ENCODE assay signal across 12 cellular contexts in genomic region chr21:43161826-43162707, GRCh38. TPM values are rescaled to one million over a fixed set of nuclear protein-coding genes. Genes with fewer than 3 reads are reported as not detected.
A peak's percentile ranks its signal among the peaks of the same experiment; 100 is the strongest.
DNase-seq lines count a peak whose midpoint lies in the region; ATAC-seq, FAIRE-seq and TF ChIP-seq lines count a peak whose summit lies in the region.
"Not testable (repeated sequence)": the region's sequence is repeated elsewhere in the genome, so short reads cannot be mapped to it uniquely, and the experiment has no call there.
"Had no signal": no experiment of that assay in that cellular context is flagged by ENCODE, and none has a peak within 500 bp of the region (broad histone marks: within the 10 kb centered on the region; RNA-seq: fewer than 3 reads in every experiment).

No MANE protein-coding gene starts in this region.

- not testable (repeated sequence) for H3K9ac ChIP-seq in HCT116 (ENCODE audit: low read length); GM12878 (ENCODE audit: control insufficient read depth, insufficient read depth, low read length); HepG2 (ENCODE audit: insufficient read depth, low read depth, low read length)

- H3K9me3 ChIP-seq in HCT116 (ENCODE audit: control insufficient read depth in 1 of 2, insufficient read depth in 1 of 2, low read depth in 1 of 2, low read length in 2 of 2); Panc1 (ENCODE audit: control insufficient read depth, insufficient read depth, low read depth, low read length); GM12878 (replicated peaks; ENCODE audit: control insufficient read depth, insufficient read depth, low read length); HepG2 (ENCODE audit: low read length): not testable (repeated sequence)

- H3K4me3 ChIP-seq in HCT116 (replicated peaks in 1 of 2; ENCODE audit: low read depth in 1 of 2, low read length in 2 of 2); Panc1 (ENCODE audit: low read depth in 2 of 2, low read length in 2 of 2); GM12878; HepG2 (replicated peaks in 1 of 3; ENCODE audit: insufficient read depth in 1 of 3, low read depth in 2 of 3, low read length in 3 of 3): not testable (repeated sequence)

- not testable (repeated sequence) for H3K9me2 ChIP-seq in HCT116 (ENCODE audit: insufficient read depth)

- not testable (repeated sequence) for H3K27ac ChIP-seq in HCT116 (ENCODE audit: low read depth, low read length); Panc1 (ENCODE audit: low read length); GM12878 (ENCODE audit: control insufficient read depth, insufficient read depth); HepG2 (ENCODE audit: extremely low read length, insufficient read depth, low read length)

- H3K27me3 ChIP-seq in HCT116 (ENCODE audit: insufficient read depth, low read length); Panc1 (ENCODE audit: control insufficient read depth, insufficient read depth, low read length); GM12878 (replicated peaks in 1 of 2; ENCODE audit: control insufficient read depth in 2 of 2, insufficient read depth in 2 of 2, low read length in 1 of 2); HepG2 (ENCODE audit: control insufficient read depth in 1 of 2, insufficient read depth in 2 of 2, low read length in 2 of 2): not testable (repeated sequence)

- not testable (repeated sequence) for H4K20me1 ChIP-seq in HCT116 (ENCODE audit: insufficient read depth); GM12878 (ENCODE audit: control insufficient read depth, insufficient read depth); HepG2 (ENCODE audit: insufficient read depth, low read length)

- not testable (repeated sequence) for TF ChIP-seq EP300 in GM12878 (IDR thresholded peaks at IDR 0.05; ENCODE audit: borderline replicate concordance in 1 of 2, control insufficient read depth in 1 of 2, low read depth in 2 of 2, low read length in 2 of 2); HepG2 (IDR thresholded peaks at IDR 0.05; ENCODE audit: low read depth in 2 of 2, low read length in 2 of 2); HepG2 (CRISPR knock-in tag; IDR thresholded peaks at IDR 0.05; ENCODE audit: borderline replicate concordance)

- DNase-seq in GM12891 (ENCODE audit: insufficient read length, low spot score); GM19239 (ENCODE audit: insufficient read length, low spot score); HCT116 (ENCODE audit: low read depth, low spot score); HTR-8/SVneo (ENCODE audit: insufficient read length, low spot score); Panc1 (ENCODE audit: low read depth, low spot score); GM12878 (ENCODE audit: low read depth, low spot score); HepG2 (ENCODE audit: low spot score): not testable (repeated sequence)

- not testable (repeated sequence) for H3K79me2 ChIP-seq in HCT116 (ENCODE audit: insufficient read depth, low read length); GM12878 (ENCODE audit: control insufficient read depth, insufficient read depth, low read length); HepG2 (ENCODE audit: insufficient read depth, low read length)

- intact Hi-C loops in HCT116 (cut with micrococcal nuclease); Panc1 (cut with micrococcal nuclease; ENCODE audit: unreplicated experiment); GM12878 (cut with micrococcal nuclease; ENCODE audit: unreplicated experiment); HepG2 (cut with micrococcal nuclease; ENCODE audit: unreplicated experiment): not testable (repeated sequence)

- RAD21 ChIA-PET in HCT116 (lab: Charles Lee; ENCODE audit: low non-redundant PET in 1 of 2, low total read pairs in 2 of 2, uncharacterized antibody in 2 of 2, unreplicated experiment in 2 of 2); GM12878 (lab: Charles Lee; ENCODE audit: unreplicated experiment): not testable (repeated sequence)

- H3K4me2 ChIP-seq in HCT116 (ENCODE audit: low read length); GM12878 (ENCODE audit: control insufficient read depth, insufficient read depth); HepG2 (ENCODE audit: low read depth, low read length): not testable (repeated sequence)

- H3K36me3 ChIP-seq in HCT116 (ENCODE audit: control insufficient read depth in 1 of 2, insufficient read depth in 2 of 2, low read length in 2 of 2); Panc1 (ENCODE audit: control insufficient read depth, insufficient read depth, low read length); GM12878 (ENCODE audit: control insufficient read depth in 2 of 2, insufficient read depth in 2 of 2, low read length in 1 of 2); HepG2 (replicated peaks in 1 of 2; ENCODE audit: control insufficient read depth in 1 of 2, insufficient read depth in 2 of 2, low read length in 2 of 2): not testable (repeated sequence)

- no CpG with 5 or more reads among the region's 24 CpGs for WGBS in GM12878 (ENCODE audit: insufficient coverage, insufficient replicate concordance, low lambda C conversion rate, missing lambda C conversion rate)
- WGBS in HepG2 (ENCODE audit: low lambda C conversion rate) = no CpG with 5 or more reads among the region's 24 CpGs

- CTCF ChIA-PET in HCT116 (lab: Charles Lee); Panc1 (lab: Charles Lee); GM12878 (lab: Yijun Ruan, JAX); HepG2 (lab: Yijun Ruan, JAX; ENCODE audit: low intra/inter-chr PET ratio, low total read pairs): not testable (repeated sequence)

- H3K4me1 ChIP-seq in HCT116 (ENCODE audit: control insufficient read depth in 1 of 2, insufficient read depth in 2 of 2, low read length in 2 of 2); Panc1 (ENCODE audit: control insufficient read depth, insufficient read depth, low read length); GM12878 (ENCODE audit: control insufficient read depth, insufficient read depth, low read length); HepG2 (ENCODE audit: insufficient read depth, low read length): not testable (repeated sequence)

- not testable (repeated sequence) for TF ChIP-seq RAD21 in HCT116 (IDR thresholded peaks at IDR 0.05; ENCODE audit: low read depth); GM12878 (IDR thresholded peaks at IDR 0.05; ENCODE audit: insufficient read depth, low read depth, low read length); HepG2 (CRISPR knock-in tag; IDR thresholded peaks at IDR 0.05)

- H2AFZ ChIP-seq in HCT116 (ENCODE audit: low read depth, low read length, poor library complexity, severe bottlenecking); GM12878 (ENCODE audit: control insufficient read depth, low read depth, low read length); HepG2 (ENCODE audit: low read length): not testable (repeated sequence)

- TF ChIP-seq CTCF in HCT116 (IDR thresholded peaks at IDR 0.05 in 2 of 3, conservative IDR thresholded peaks at IDR 0.05 in 1 of 3; ENCODE audit: borderline replicate concordance in 1 of 3, insufficient read depth in 1 of 3, low read depth in 2 of 3, low read length in 2 of 3); Panc1 (IDR thresholded peaks at IDR 0.05); GM12878 (IDR thresholded peaks at IDR 0.05 in 2 of 3, conservative IDR thresholded peaks at IDR 0.05 in 1 of 3; ENCODE audit: control insufficient read depth in 2 of 3, extremely low read depth in 1 of 3, insufficient read depth in 1 of 3, low read depth in 3 of 3, low read length in 3 of 3); HepG2 (CRISPR knock-in tag; IDR thresholded peaks at IDR 0.05): not testable (repeated sequence)

- FAIRE-seq in GM12891 (lab: Jason Lieb, UNC) (peak; percentile 95), GM19239 (lab: Jason Lieb, UNC) (peak; percentile 89), HTR-8/SVneo (lab: Jason Lieb, UNC) (peak; percentile 13), GM12878 (lab: Jason Lieb, UNC) (peak; percentile 96)
- not testable (repeated sequence) for FAIRE-seq in HepG2 (lab: Jason Lieb, UNC)

- ATAC-seq in HCT116 (peak; percentile 34; the same call in 1 of the 2 replicates), Panc1 (peak; percentile 79), GM12878 (peak; percentile 69), HepG2 (peak; percentile 36; the same call in 2 of the 3 replicates)

- BruUV-seq in HCT116 (replicated peaks; lab: Mats Ljungman, UMichigan); Panc1 (replicated peaks; lab: Mats Ljungman, UMichigan); GM12878 (replicated peaks; lab: Mats Ljungman, UMichigan): not testable (repeated sequence)
- TSS peak; percentile 96 for BruUV-seq in HepG2 (replicated peaks; lab: Mats Ljungman, UMichigan)

- not testable (repeated sequence) for TF ChIP-seq POLR2A in GM12891 (IDR thresholded peaks at IDR 0.05; ENCODE audit: low read depth, low read length); HCT116 (IDR thresholded peaks at IDR 0.05; ENCODE audit: borderline replicate concordance, extremely low read depth, insufficient read depth, insufficient read length); GM12878 (IDR thresholded peaks at IDR 0.05; ENCODE audit: low read depth, low read length); HepG2 (IDR thresholded peaks at IDR 0.05; ENCODE audit: insufficient read depth in 1 of 2, low read depth in 2 of 2, low read length in 2 of 2)

- in situ Hi-C loops in Panc1 (cut with HindIII; ENCODE audit: low pct_unique_long_range_greater_than_20kb, low sequenced_read_pairs); GM12878 (cut with MboI); HepG2 (cut with HindIII; ENCODE audit: extremely low pct_ligation_motif_present, low pct_unique_long_range_greater_than_20kb): not testable (repeated sequence)

- POLR2A ChIA-PET in HCT116 (lab: Charles Lee); Panc1 (lab: Charles Lee); GM12878 (lab: Charles Lee); HepG2 (lab: Yijun Ruan, JAX): not testable (repeated sequence)

- SMC1A ChIA-PET in GM12878 (lab: Charles Lee; ENCODE audit: uncharacterized antibody, unreplicated experiment) = not testable (repeated sequence)

RNA-seq across cellular contexts. Expression of gene CRYAA, which starts 6.7 kb away (rescaled TPM):
- not detected for polyA plus RNA-seq in GM12891 (2012; ENCODE audit: low read depth, missing spikeins)
- total RNA-seq in HCT116 (2021; ENCODE audit: unreplicated experiment) = not detected
- 0.12 TPM in 1 of 2 replicates, not detected in the other for polyA plus RNA-seq in HCT116 (2012)
- total RNA-seq in Panc1 (2021; ENCODE audit: unreplicated experiment) = 2.1 TPM
- polyA plus RNA-seq in Panc1 (2012; ENCODE audit: insufficient read length) = 2.7 TPM
- total RNA-seq in GM12878 (2013; cell fraction: nucleolus; rRNA removed) = not detected in 2 replicates
- total RNA-seq in GM12878 (2014; rRNA removed) = not detected in 2 replicates
- total RNA-seq in GM12878 (2014; rRNA removed; fragmentation: Illumina TruSeq; extraction: Trizol) = not detected in 2 replicates
- total RNA-seq in GM12878 (2021) = not detected in 2 replicates
- not detected for polyA plus RNA-seq in GM12878 (2011; ENCODE audit: low read depth)
- polyA plus RNA-seq in GM12878 (2011; rRNA removed) = not detected in 2 replicates
- polyA plus RNA-seq in GM12878 (2011; cell fraction: cytosol; rRNA removed) = not detected in 2 replicates
- polyA plus RNA-seq in GM12878 (2011; cell fraction: nucleus; rRNA removed) = not detected in 2 replicates
- not detected in 2 replicates for polyA plus RNA-seq in GM12878 (2012)
- not detected in 2 replicates for polyA plus RNA-seq in GM12878 (2014; fragmentation: Illumina TruSeq; extraction: Trizol)
- not detected for polyA plus RNA-seq in GM12878 (2014; fragmentation: Nextera tagmentation; extraction: Ambion mirVana)
- polyA plus RNA-seq in GM12878 (2014; rRNA removed) = not detected in 2 replicates
- polyA plus RNA-seq in GM12878 (2016; fragmentation: Nextera tagmentation; extraction: Ambion mirVana) = not detected
- polyA minus RNA-seq in GM12878 (2011; rRNA and poly(A)+ RNA removed) = not detected in 2 replicates
- not detected in 2 replicates for polyA minus RNA-seq in GM12878 (2011; cell fraction: cytosol; rRNA and poly(A)+ RNA removed)
- polyA minus RNA-seq in GM12878 (2011; cell fraction: nucleus; rRNA and poly(A)+ RNA removed) = not detected in 2 replicates
- 5.2 and 5.6 TPM in 2 replicates for total RNA-seq in HepG2 (2016; rRNA removed; fragmentation: Illumina TruSeq; extraction: Trizol)
- 4.7 and 6.3 TPM in 2 replicates for total RNA-seq in HepG2 (2016; cell fraction: cytosol; rRNA removed; fragmentation: Illumina TruSeq; extraction: Trizol; ENCODE audit: low read depth)
- total RNA-seq in HepG2 (2016; cell fraction: insoluble cytoplasmic fraction; rRNA removed; fragmentation: Illumina TruSeq; extraction: Trizol) = 6.2 TPM in 1 of 2 replicates, not detected in the other
- total RNA-seq in HepG2 (2016; cell fraction: membrane; rRNA removed; fragmentation: Illumina TruSeq; extraction: Trizol) = 6.0 and 8.4 TPM in 2 replicates
- total RNA-seq in HepG2 (2016; cell fraction: nucleus; rRNA removed; fragmentation: Illumina TruSeq; extraction: Trizol) = 2.3 and 5.6 TPM in 2 replicates
- polyA plus RNA-seq in HepG2 (2011; rRNA removed) = 7.6 and 8.6 TPM in 2 replicates
- polyA plus RNA-seq in HepG2 (2011; cell fraction: cytosol; rRNA removed) = 9.1 and 18.4 TPM in 2 replicates
- 5.7 and 7.5 TPM in 2 replicates for polyA plus RNA-seq in HepG2 (2011; cell fraction: nucleus; rRNA removed)
- 10.0 and 16.7 TPM in 2 replicates for polyA plus RNA-seq in HepG2 (2012)
- polyA plus RNA-seq in HepG2 (2016; cell fraction: cytosol; fragmentation: Illumina TruSeq; extraction: Trizol; ENCODE audit: low read depth) = 13.6 and 17.8 TPM in 2 replicates
- 11.2 and 14.9 TPM in 2 replicates for polyA plus RNA-seq in HepG2 (2016; cell fraction: insoluble cytoplasmic fraction; fragmentation: Illumina TruSeq; extraction: Trizol; ENCODE audit: low read depth)
- polyA plus RNA-seq in HepG2 (2016; cell fraction: membrane; fragmentation: Illumina TruSeq; extraction: Trizol; ENCODE audit: low read depth) = 16.4 and 19.1 TPM in 2 replicates
- 6.9 and 8.0 TPM in 2 replicates for polyA plus RNA-seq in HepG2 (2016; cell fraction: nucleus; fragmentation: Illumina TruSeq; extraction: Trizol; ENCODE audit: insufficient read depth, low read depth)
- 6.5 TPM in 1 of 2 replicates, not detected in the other for polyA minus RNA-seq in HepG2 (2011; rRNA and poly(A)+ RNA removed; ENCODE audit: low replicate concordance)
- 4.6 TPM in 1 of 2 replicates, not detected in the other for polyA minus RNA-seq in HepG2 (2011; cell fraction: cytosol; rRNA and poly(A)+ RNA removed)
- 0.62 and 1.2 TPM in 2 replicates for polyA minus RNA-seq in HepG2 (2011; cell fraction: nucleus; rRNA and poly(A)+ RNA removed)
- total RNA-seq: A172; CD4-positive, CD25-positive, alpha-beta regulatory T cell; CD8-positive, alpha-beta memory T cell; GM23248; H4 had no signal
- polyA plus RNA-seq: CD4-positive, CD25-positive, alpha-beta regulatory T cell; CD8-positive, alpha-beta memory T cell; GM23248 had no signal

RNA-seq across cellular contexts. Expression of gene U2AF1, which starts 54.7 kb away (rescaled TPM):
- polyA plus RNA-seq in GM12891 (2012; ENCODE audit: low read depth, missing spikeins) = 60.8 TPM
- total RNA-seq in HCT116 (2021; ENCODE audit: unreplicated experiment) = 26.1 TPM
- polyA plus RNA-seq in HCT116 (2012) = 159 and 201 TPM in 2 replicates
- total RNA-seq in Panc1 (2021; ENCODE audit: unreplicated experiment) = 22.8 TPM
- 57.3 TPM for polyA plus RNA-seq in Panc1 (2012; ENCODE audit: insufficient read length)
- total RNA-seq in GM12878 (2013; cell fraction: nucleolus; rRNA removed) = 97.5 and 116 TPM in 2 replicates
- 30.3 and 38.4 TPM in 2 replicates for total RNA-seq in GM12878 (2014; rRNA removed)
- 21.1 and 21.5 TPM in 2 replicates for total RNA-seq in GM12878 (2014; rRNA removed; fragmentation: Illumina TruSeq; extraction: Trizol)
- total RNA-seq in GM12878 (2021) = 8.6 and 14.4 TPM in 2 replicates
- polyA plus RNA-seq in GM12878 (2011; ENCODE audit: low read depth) = 33.6 TPM
- 31.4 and 34.1 TPM in 2 replicates for polyA plus RNA-seq in GM12878 (2011; rRNA removed)
- polyA plus RNA-seq in GM12878 (2011; cell fraction: cytosol; rRNA removed) = 59.9 and 130 TPM in 2 replicates
- 41.1 and 91.2 TPM in 2 replicates for polyA plus RNA-seq in GM12878 (2011; cell fraction: nucleus; rRNA removed)
- 28.9 and 74.4 TPM in 2 replicates for polyA plus RNA-seq in GM12878 (2012)
- 57.3 and 103 TPM in 2 replicates for polyA plus RNA-seq in GM12878 (2014; fragmentation: Illumina TruSeq; extraction: Trizol)
- 10 to 100 TPM; 48.4 to 71.7 TPM for polyA plus RNA-seq in GM12878 (2014; fragmentation: Nextera tagmentation; extraction: Ambion mirVana)
- polyA plus RNA-seq in GM12878 (2014; rRNA removed) = 108 and 161 TPM in 2 replicates
- 100 to 1,000 TPM; 135 to 182 TPM for polyA plus RNA-seq in GM12878 (2016; fragmentation: Nextera tagmentation; extraction: Ambion mirVana)
- 23.7 and 32.3 TPM in 2 replicates for polyA minus RNA-seq in GM12878 (2011; rRNA and poly(A)+ RNA removed)
- 1.9 and 4.2 TPM in 2 replicates for polyA minus RNA-seq in GM12878 (2011; cell fraction: cytosol; rRNA and poly(A)+ RNA removed)
- polyA minus RNA-seq in GM12878 (2011; cell fraction: nucleus; rRNA and poly(A)+ RNA removed) = 23.5 and 27.7 TPM in 2 replicates
- total RNA-seq in HepG2 (2016; rRNA removed; fragmentation: Illumina TruSeq; extraction: Trizol) = 21.2 and 28.6 TPM in 2 replicates
- 7.4 and 10.8 TPM in 2 replicates for total RNA-seq in HepG2 (2016; cell fraction: cytosol; rRNA removed; fragmentation: Illumina TruSeq; extraction: Trizol; ENCODE audit: low read depth)
- 15.8 and 25.5 TPM in 2 replicates for total RNA-seq in HepG2 (2016; cell fraction: insoluble cytoplasmic fraction; rRNA removed; fragmentation: Illumina TruSeq; extraction: Trizol)
- 10.4 and 13.6 TPM in 2 replicates for total RNA-seq in HepG2 (2016; cell fraction: membrane; rRNA removed; fragmentation: Illumina TruSeq; extraction: Trizol)
- 32.7 and 42.6 TPM in 2 replicates for total RNA-seq in HepG2 (2016; cell fraction: nucleus; rRNA removed; fragmentation: Illumina TruSeq; extraction: Trizol)
- 26.8 and 27.4 TPM in 2 replicates for polyA plus RNA-seq in HepG2 (2011; rRNA removed)
- polyA plus RNA-seq in HepG2 (2011; cell fraction: cytosol; rRNA removed) = 38.0 and 44.6 TPM in 2 replicates
- polyA plus RNA-seq in HepG2 (2011; cell fraction: nucleus; rRNA removed) = 46.3 and 54.0 TPM in 2 replicates
- polyA plus RNA-seq in HepG2 (2012) = 11.6 and 48.1 TPM in 2 replicates
- polyA plus RNA-seq in HepG2 (2016; cell fraction: cytosol; fragmentation: Illumina TruSeq; extraction: Trizol; ENCODE audit: low read depth) = 17.8 TPM in 2 replicates
- 210 and 242 TPM in 2 replicates for polyA plus RNA-seq in HepG2 (2016; cell fraction: insoluble cytoplasmic fraction; fragmentation: Illumina TruSeq; extraction: Trizol; ENCODE audit: low read depth)
- polyA plus RNA-seq in HepG2 (2016; cell fraction: membrane; fragmentation: Illumina TruSeq; extraction: Trizol; ENCODE audit: low read depth) = 21.2 and 34.0 TPM in 2 replicates
- 92.4 and 139 TPM in 2 replicates for polyA plus RNA-seq in HepG2 (2016; cell fraction: nucleus; fragmentation: Illumina TruSeq; extraction: Trizol; ENCODE audit: insufficient read depth, low read depth)
- 17.9 and 41.1 TPM in 2 replicates for polyA minus RNA-seq in HepG2 (2011; rRNA and poly(A)+ RNA removed; ENCODE audit: low replicate concordance)
- 8.5 and 9.2 TPM in 2 replicates for polyA minus RNA-seq in HepG2 (2011; cell fraction: cytosol; rRNA and poly(A)+ RNA removed)
- polyA minus RNA-seq in HepG2 (2011; cell fraction: nucleus; rRNA and poly(A)+ RNA removed) = 69.9 and 74.8 TPM in 2 replicates
